In the genomic region with DNA sequence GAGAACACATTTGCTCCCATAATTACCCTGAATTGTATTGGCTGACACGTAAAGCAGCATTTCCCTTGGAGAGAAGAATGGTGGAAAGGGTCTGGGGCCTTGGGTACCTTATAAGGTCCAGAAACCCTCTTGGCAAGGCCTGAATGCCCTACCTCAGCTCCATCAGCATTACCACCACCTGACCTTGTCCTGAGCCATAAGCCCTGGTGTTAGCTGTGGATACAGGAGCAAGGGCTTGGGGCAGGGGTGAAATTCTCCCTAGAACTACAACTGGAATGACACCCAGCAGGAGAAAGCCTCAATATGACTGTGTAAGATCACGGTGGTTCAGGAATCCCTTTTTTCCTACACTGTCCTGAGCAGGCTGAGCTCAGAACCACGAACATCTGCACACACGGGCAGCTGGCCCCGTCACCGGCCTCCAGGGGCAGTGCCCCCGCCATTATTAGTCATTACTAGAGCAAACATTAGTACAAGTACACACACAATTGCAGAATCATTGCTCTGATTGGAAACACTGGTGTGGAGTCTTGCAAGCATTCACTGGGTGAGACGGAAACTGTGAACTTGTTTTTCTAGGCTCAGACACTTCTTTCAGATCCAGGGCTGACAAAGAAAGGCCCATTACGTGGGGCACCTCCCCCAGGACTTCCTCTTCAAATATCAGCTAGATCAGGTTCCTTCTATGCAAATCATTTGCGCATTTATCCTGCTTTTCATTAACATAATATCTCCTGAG, we compare ENCODE assay signal across 8 cellular contexts. TPM values are rescaled to one million over a fixed set of nuclear protein-coding genes. Genes with fewer than 3 reads are reported as not detected.
DNase-seq lines count a peak whose midpoint lies in the region; ATAC-seq and TF ChIP-seq lines count a peak whose summit lies in the region.

No MANE protein-coding gene starts in this region.

- no peak overlapping the region for H3K27ac Mint-ChIP-seq in activated naive CD8-positive, alpha-beta T cell treated with anti-CD3 and anti-CD28 coated beads, Interleukin-2, amount 50 U/mL, for 24 hours
- H3K27ac Mint-ChIP-seq in osteocyte (ENCODE audit: unreplicated experiment), result no peak overlapping the region

- TF ChIP-seq CTCF in osteocyte (IDR thresholded peaks at IDR 0.05), result no peak

- no peaks in the 10 kb centered on the region for H3K9me3 Mint-ChIP-seq in activated naive CD8-positive, alpha-beta T cell treated with anti-CD3 and anti-CD28 coated beads, Interleukin-2, amount 50 U/mL, for 24 hours
- peaks cover 1% of the 10 kb centered on the region for H3K9me3 Mint-ChIP-seq in osteocyte (ENCODE audit: unreplicated experiment)

- DNase-seq in EH (ENCODE audit: low read depth) (peak; percentile 11), KBM-7 (peak; percentile 27), osteocyte (ENCODE audit: extremely low spot score, unreplicated experiment) (peak; percentile 64), DMS79 (lab: John Stamatoyannopoulos, UW) (no peak)
- DNase-seq in activated naive CD8-positive, alpha-beta T cell treated with anti-CD3 and anti-CD28 coated beads, Interleukin-2, amount 50 U/mL, for 24 hours, result no peak
- DNase-seq in stimulated activated naive CD8-positive, alpha-beta T cell treated with anti-CD3 and anti-CD28 coated beads, Interleukin-15, Interleukin-2, amounts not matched to agents 100 U/mL and 50 U/mL, for 24 hours, result no peak

- H3K36me3 Mint-ChIP-seq in activated naive CD8-positive, alpha-beta T cell treated with anti-CD3 and anti-CD28 coated beads, Interleukin-2, amount 50 U/mL, for 24 hours (ENCODE audit: low read depth), result no peaks in the 10 kb centered on the region
- H3K36me3 Mint-ChIP-seq in osteocyte (ENCODE audit: unreplicated experiment), result no peaks in the 10 kb centered on the region

- peaks cover 13% of the 10 kb centered on the region for H3K4me1 Mint-ChIP-seq in activated naive CD8-positive, alpha-beta T cell treated with anti-CD3 and anti-CD28 coated beads, Interleukin-2, amount 50 U/mL, for 24 hours
- peaks cover 5% of the 10 kb centered on the region for H3K4me1 Mint-ChIP-seq in osteocyte (ENCODE audit: unreplicated experiment)

- ATAC-seq in GM19395 (IDR thresholded peaks at IDR 0.05; ENCODE audit: unreplicated experiment) (peak; percentile 75), HG03460 (IDR thresholded peaks at IDR 0.05; ENCODE audit: unreplicated experiment) (no peak)
- ATAC-seq in activated naive CD8-positive, alpha-beta T cell treated with anti-CD3 and anti-CD28 coated beads, Interleukin-2, amount 50 U/mL, for 24 hours, result peak; percentile 48
- no peak for ATAC-seq in stimulated activated naive CD8-positive, alpha-beta T cell treated with anti-CD3 and anti-CD28 coated beads, Interleukin-15, Interleukin-2, amounts not matched to agents 100 U/mL and 50 U/mL, for 24 hours

- in situ Hi-C loops in KBM-7 (cut with MboI; ENCODE audit: low pct_unique_long_range_greater_than_20kb, low sequenced_read_pairs), result no loop called here

- no peak overlapping the region for H3K4me3 Mint-ChIP-seq in activated naive CD8-positive, alpha-beta T cell treated with anti-CD3 and anti-CD28 coated beads, Interleukin-2, amount 50 U/mL, for 24 hours
- H3K4me3 Mint-ChIP-seq in osteocyte (ENCODE audit: unreplicated experiment), result no peak overlapping the region

- no peaks in the 10 kb centered on the region for H3K27me3 Mint-ChIP-seq in activated naive CD8-positive, alpha-beta T cell treated with anti-CD3 and anti-CD28 coated beads, Interleukin-2, amount 50 U/mL, for 24 hours
- H3K27me3 Mint-ChIP-seq in osteocyte (ENCODE audit: unreplicated experiment), result peaks cover 36% of the 10 kb centered on the region

RNA-seq across cellular contexts. Expression of a gene that starts 26.7 kb away (rescaled TPM):
- total RNA-seq in osteocyte, result 38.9 and 41.6 TPM in 2 replicates

RNA-seq across cellular contexts. Expression of a gene that starts 52.7 kb away (rescaled TPM):
- 67.0 and 67.4 TPM in 2 replicates for total RNA-seq in osteocyte

Comparison
In these comparisons a context has a peak if more than half of its experiments do, and no peak if none do; other contexts are left out.
1. DNase-seq: peak in EH (single experiment), KBM-7 (single experiment) and osteocyte (single experiment); none in activated naive CD8-positive, alpha-beta T cell treated with anti-CD3 and anti-CD28 coated beads, Interleukin-2, amount 50 U/mL, for 24 hours (single experiment), DMS79 (single experiment) and stimulated activated naive CD8-positive, alpha-beta T cell treated with anti-CD3 and anti-CD28 coated beads, Interleukin-15, Interleukin-2, amounts not matched to agents 100 U/mL and 50 U/mL, for 24 hours (single experiment).
2. ATAC-seq: peak in GM19395 (single experiment) and activated naive CD8-positive, alpha-beta T cell treated with anti-CD3 and anti-CD28 coated beads, Interleukin-2, amount 50 U/mL, for 24 hours (single experiment); none in stimulated activated naive CD8-positive, alpha-beta T cell treated with anti-CD3 and anti-CD28 coated beads, Interleukin-15, Interleukin-2, amounts not matched to agents 100 U/mL and 50 U/mL, for 24 hours (single experiment) and HG03460 (single experiment).